17 cellular contexts compared by ENCODE assay signal in the genomic region with DNA sequence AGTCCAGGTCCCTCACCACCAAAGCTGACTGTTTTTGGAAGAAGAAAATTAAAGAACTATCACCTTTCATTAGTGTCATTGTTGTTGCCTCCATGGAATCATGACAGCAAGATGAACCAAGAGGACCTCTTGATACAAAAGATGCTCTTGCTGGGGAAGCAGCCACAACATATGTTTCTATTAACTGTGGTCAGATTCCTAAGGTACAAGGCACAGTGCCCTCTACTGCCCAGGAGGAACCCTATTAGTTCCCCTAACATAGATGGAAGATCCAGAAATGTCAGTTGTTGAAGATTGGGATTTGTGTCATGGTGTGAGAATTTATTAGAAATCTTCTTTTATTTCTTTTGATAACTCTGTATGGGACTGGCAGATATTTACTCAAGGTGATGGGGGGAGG.
A peak's percentile ranks its signal among the peaks of the same experiment; 100 is the strongest.
DNase-seq lines count a peak whose midpoint lies in the region; ATAC-seq and TF ChIP-seq lines count a peak whose summit lies in the region.
"Had no signal": no experiment of that assay in that cellular context is flagged by ENCODE, and none has a peak within 500 bp of the region (broad histone marks: within the 10 kb centered on the region; RNA-seq: fewer than 3 reads in every experiment).

No MANE protein-coding gene starts in this region.

- CTCF ChIA-PET in HCT116 (lab: Charles Lee), result no interaction called here
- CTCF ChIA-PET in OCI-LY7 (lab: Charles Lee; ENCODE audit: unreplicated experiment), result no interaction called here

- H4K20me1 ChIP-seq in DND-41 (ENCODE audit: insufficient read depth, low read length), result no peaks in the 10 kb centered on the region
- H4K20me1 ChIP-seq in HCT116 (ENCODE audit: insufficient read depth), result no peaks in the 10 kb centered on the region
- no peaks in the 10 kb centered on the region for H4K20me1 ChIP-seq in OCI-LY7 (ENCODE audit: insufficient read depth, low read length)

- intact Hi-C loops in HCT116 (cut with micrococcal nuclease) (no loop called here), OCI-LY7 (cut with micrococcal nuclease; ENCODE audit: unreplicated experiment) (no loop called here)

- DNase-seq in DND-41, result no peak
- no peak for DNase-seq in HCT116 (ENCODE audit: low read depth, low spot score)
- no peak for DNase-seq in OCI-LY7 (ENCODE audit: low spot score)
- DNase-seq in left lobe of liver (ENCODE audit: low spot score), result no peak
- no peak for DNase-seq in NCI-H2107 (lab: John Stamatoyannopoulos, UW)
- DNase-seq in CD1c-positive myeloid dendritic cell (ENCODE audit: extremely low spot score), result no peak
- no peak for DNase-seq in DMS53 (lab: John Stamatoyannopoulos, UW)
- DNase-seq in nucleus accumbens (lab: John Stamatoyannopoulos, UW), result no peak
- DNase-seq: AML-193; Caco-2; CD4-positive, CD25-positive, alpha-beta regulatory T cell; EL; H7; NCI-H187; NCI-H2227 treated with DMSO at 0.1 percent for 48 hours; NCI-H510A treated with DMSO at 0.1 percent for 48 hours; T-helper 2 cell had no signal

- peak; percentile 21; the same call in 1 of the 2 replicates for TF ChIP-seq RAD21 in HCT116 (IDR thresholded peaks at IDR 0.05; ENCODE audit: low read depth)

- TF ChIP-seq CTCF in DND-41 (IDR thresholded peaks at IDR 0.05; ENCODE audit: borderline replicate concordance, extremely low read depth, low read length, poor library complexity, severe bottlenecking) (peak; percentile 23), HCT116 (IDR thresholded peaks at IDR 0.05 in 2 of 3, conservative IDR thresholded peaks at IDR 0.05 in 1 of 3; ENCODE audit: borderline replicate concordance in 1 of 3, insufficient read depth in 1 of 3, low read depth in 2 of 3, low read length in 2 of 3) (peak in 2 of 3 experiments; percentile 36 to 40; a peak in 3 of 6 replicates), OCI-LY7 (conservative IDR thresholded peaks at IDR 0.05; ENCODE audit: low read length) (peak; percentile 47)

- no peaks in the 10 kb centered on the region for H3K27me3 ChIP-seq in DND-41 (ENCODE audit: insufficient read depth, low read length, poor library complexity)
- peaks cover 14% of the 10 kb centered on the region; the same call in 1 of the 2 replicates for H3K27me3 ChIP-seq in HCT116 (ENCODE audit: insufficient read depth, low read length)

- BruUV-seq in HCT116 (replicated peaks; lab: Mats Ljungman, UMichigan), result no TSS peak
- no TSS peak for BruUV-seq in OCI-LY7 (replicated peaks; lab: Mats Ljungman, UMichigan)

- H3K27ac ChIP-seq in DND-41 (ENCODE audit: low read length) (no peak overlapping the region), HCT116 (ENCODE audit: low read depth, low read length) (no peak overlapping the region), OCI-LY7 (ENCODE audit: low read depth, low read length, poor library complexity, severe bottlenecking) (no peak overlapping the region)

- POLR2A ChIA-PET in HCT116 (lab: Charles Lee), result no interaction called here
- POLR2A ChIA-PET in OCI-LY7 (lab: Charles Lee), result no interaction called here

- no peaks in the 10 kb centered on the region for H3K9me2 ChIP-seq in HCT116 (ENCODE audit: insufficient read depth)
- H3K9me2 ChIP-seq in OCI-LY7 (ENCODE audit: insufficient read depth, low read length), result no peaks in the 10 kb centered on the region

- no peak overlapping the region for H3K4me2 ChIP-seq in DND-41 (ENCODE audit: insufficient read depth, low read length)
- no peak overlapping the region for H3K4me2 ChIP-seq in HCT116 (ENCODE audit: low read length)
- H3K4me2 ChIP-seq in OCI-LY7 (ENCODE audit: low read length), result no peak overlapping the region

- H3K4me3 ChIP-seq in DND-41 (ENCODE audit: low read depth in 1 of 2, low read length in 2 of 2) (no peak overlapping the region), HCT116 (replicated peaks in 1 of 2; ENCODE audit: low read depth in 1 of 2, low read length in 2 of 2) (no peak overlapping the region), OCI-LY7 (ENCODE audit: low read depth, low read length, poor library complexity, severe bottlenecking) (no peak overlapping the region)

- no peaks in the 10 kb centered on the region for H3K79me2 ChIP-seq in DND-41 (ENCODE audit: insufficient read depth, low read length)
- H3K79me2 ChIP-seq in HCT116 (ENCODE audit: insufficient read depth, low read length), result no peaks in the 10 kb centered on the region
- H3K79me2 ChIP-seq in OCI-LY7 (ENCODE audit: insufficient read depth, low read depth, low read length), result no peaks in the 10 kb centered on the region

- H3K9ac ChIP-seq in DND-41 (ENCODE audit: low read depth, low read length), result no peak overlapping the region
- no peak overlapping the region for H3K9ac ChIP-seq in HCT116 (ENCODE audit: low read length)

- peaks cover 20% of the 10 kb centered on the region for H3K4me1 ChIP-seq in DND-41 (ENCODE audit: insufficient read depth, low read length)
- no peaks in the 10 kb centered on the region for H3K4me1 ChIP-seq in HCT116 (ENCODE audit: control insufficient read depth in 1 of 2, insufficient read depth in 2 of 2, low read length in 2 of 2)
- no peaks in the 10 kb centered on the region for H3K4me1 ChIP-seq in OCI-LY7 (ENCODE audit: insufficient read depth, low read length, poor library complexity, severe bottlenecking)
- H3K4me1 ChIP-seq: Caco-2 had no signal

- no peak for ATAC-seq in DND-41 (ENCODE audit: insufficient read depth, low read depth)
- ATAC-seq in HCT116, result peak; percentile 71
- ATAC-seq in left lobe of liver, result peak; percentile 76

- RAD21 ChIA-PET in HCT116 (lab: Charles Lee; ENCODE audit: low non-redundant PET in 1 of 2, low total read pairs in 2 of 2, uncharacterized antibody in 2 of 2, unreplicated experiment in 2 of 2), result no interaction called here

- H3K9me3 ChIP-seq in DND-41 (ENCODE audit: insufficient read depth, low read length, severe bottlenecking), result no peaks in the 10 kb centered on the region
- no peaks in the 10 kb centered on the region for H3K9me3 ChIP-seq in HCT116 (ENCODE audit: control insufficient read depth in 1 of 2, insufficient read depth in 1 of 2, low read depth in 1 of 2, low read length in 2 of 2)
- no peaks in the 10 kb centered on the region for H3K9me3 ChIP-seq in OCI-LY7 (ENCODE audit: low read length)
- H3K9me3 ChIP-seq: Caco-2 had no signal

- H2AFZ ChIP-seq in DND-41 (ENCODE audit: low read depth, low read length) (no peak overlapping the region), HCT116 (ENCODE audit: low read depth, low read length, poor library complexity, severe bottlenecking) (no peak overlapping the region), OCI-LY7 (ENCODE audit: low read length) (no peak overlapping the region)

- no peaks in the 10 kb centered on the region for H3K36me3 ChIP-seq in DND-41 (ENCODE audit: insufficient read depth, low read length)
- no peaks in the 10 kb centered on the region for H3K36me3 ChIP-seq in HCT116 (ENCODE audit: control insufficient read depth in 1 of 2, insufficient read depth in 2 of 2, low read length in 2 of 2)
- H3K36me3 ChIP-seq in OCI-LY7 (ENCODE audit: insufficient read depth, low read length), result no peaks in the 10 kb centered on the region

- TF ChIP-seq POLR2A in HCT116 (IDR thresholded peaks at IDR 0.05; ENCODE audit: borderline replicate concordance, extremely low read depth, insufficient read depth, insufficient read length), result no peak

TF ChIP-seq in HCT116, 20 proteins besides CTCF, POLR2A, EP300 and RAD21 (continues in another document):
- TF ChIP-seq SP1 (IDR thresholded peaks at IDR 0.05; ENCODE audit: low read depth) (no peak), TCF7L2 (IDR thresholded peaks at IDR 0.05; ENCODE audit: borderline replicate concordance, extremely low read depth, insufficient read depth, insufficient read length) (no peak), YY1 (IDR thresholded peaks at IDR 0.05; ENCODE audit: extremely low read depth, insufficient replicate concordance, low read depth, low read length) (no peak), EGR1 (IDR thresholded peaks at IDR 0.05; ENCODE audit: low read depth) (no peak), CEBPB (IDR thresholded peaks at IDR 0.05; ENCODE audit: low read depth) (no peak)
- TF ChIP-seq, protein P1, sequence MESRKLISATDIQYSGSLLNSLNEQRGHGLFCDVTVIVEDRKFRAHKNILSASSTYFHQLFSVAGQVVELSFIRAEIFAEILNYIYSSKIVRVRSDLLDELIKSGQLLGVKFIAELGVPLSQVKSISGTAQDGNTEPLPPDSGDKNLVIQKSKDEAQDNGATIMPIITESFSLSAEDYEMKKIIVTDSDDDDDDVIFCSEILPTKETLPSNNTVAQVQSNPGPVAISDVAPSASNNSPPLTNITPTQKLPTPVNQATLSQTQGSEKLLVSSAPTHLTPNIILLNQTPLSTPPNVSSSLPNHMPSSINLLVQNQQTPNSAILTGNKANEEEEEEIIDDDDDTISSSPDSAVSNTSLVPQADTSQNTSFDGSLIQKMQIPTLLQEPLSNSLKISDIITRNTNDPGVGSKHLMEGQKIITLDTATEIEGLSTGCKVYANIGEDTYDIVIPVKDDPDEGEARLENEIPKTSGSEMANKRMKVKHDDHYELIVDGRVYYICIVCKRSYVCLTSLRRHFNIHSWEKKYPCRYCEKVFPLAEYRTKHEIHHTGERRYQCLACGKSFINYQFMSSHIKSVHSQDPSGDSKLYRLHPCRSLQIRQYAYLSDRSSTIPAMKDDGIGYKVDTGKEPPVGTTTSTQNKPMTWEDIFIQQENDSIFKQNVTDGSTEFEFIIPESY (IDR thresholded peaks at IDR 0.05; ENCODE audit: extremely low read depth, insufficient replicate concordance, low read length), result no peak
- TF ChIP-seq, protein P2, sequence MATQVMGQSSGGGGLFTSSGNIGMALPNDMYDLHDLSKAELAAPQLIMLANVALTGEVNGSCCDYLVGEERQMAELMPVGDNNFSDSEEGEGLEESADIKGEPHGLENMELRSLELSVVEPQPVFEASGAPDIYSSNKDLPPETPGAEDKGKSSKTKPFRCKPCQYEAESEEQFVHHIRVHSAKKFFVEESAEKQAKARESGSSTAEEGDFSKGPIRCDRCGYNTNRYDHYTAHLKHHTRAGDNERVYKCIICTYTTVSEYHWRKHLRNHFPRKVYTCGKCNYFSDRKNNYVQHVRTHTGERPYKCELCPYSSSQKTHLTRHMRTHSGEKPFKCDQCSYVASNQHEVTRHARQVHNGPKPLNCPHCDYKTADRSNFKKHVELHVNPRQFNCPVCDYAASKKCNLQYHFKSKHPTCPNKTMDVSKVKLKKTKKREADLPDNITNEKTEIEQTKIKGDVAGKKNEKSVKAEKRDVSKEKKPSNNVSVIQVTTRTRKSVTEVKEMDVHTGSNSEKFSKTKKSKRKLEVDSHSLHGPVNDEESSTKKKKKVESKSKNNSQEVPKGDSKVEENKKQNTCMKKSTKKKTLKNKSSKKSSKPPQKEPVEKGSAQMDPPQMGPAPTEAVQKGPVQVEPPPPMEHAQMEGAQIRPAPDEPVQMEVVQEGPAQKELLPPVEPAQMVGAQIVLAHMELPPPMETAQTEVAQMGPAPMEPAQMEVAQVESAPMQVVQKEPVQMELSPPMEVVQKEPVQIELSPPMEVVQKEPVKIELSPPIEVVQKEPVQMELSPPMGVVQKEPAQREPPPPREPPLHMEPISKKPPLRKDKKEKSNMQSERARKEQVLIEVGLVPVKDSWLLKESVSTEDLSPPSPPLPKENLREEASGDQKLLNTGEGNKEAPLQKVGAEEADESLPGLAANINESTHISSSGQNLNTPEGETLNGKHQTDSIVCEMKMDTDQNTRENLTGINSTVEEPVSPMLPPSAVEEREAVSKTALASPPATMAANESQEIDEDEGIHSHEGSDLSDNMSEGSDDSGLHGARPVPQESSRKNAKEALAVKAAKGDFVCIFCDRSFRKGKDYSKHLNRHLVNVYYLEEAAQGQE (IDR thresholded peaks at IDR 0.05; ENCODE audit: low read depth), result no peak
